Comparison of ENCODE assay signal across 10 cellular contexts in genomic region chr19:1273263-1274041, GRCh38. TPM values are rescaled to one million over a fixed set of nuclear protein-coding genes. Genes with fewer than 3 reads are reported as not detected.
DNase-seq lines count a peak whose midpoint lies in the region; ATAC-seq and TF ChIP-seq lines count a peak whose summit lies in the region.
"Had no signal": no experiment of that assay in that cellular context is flagged by ENCODE, and none has a peak within 500 bp of the region (broad histone marks: within the 10 kb centered on the region; RNA-seq: fewer than 3 reads in every experiment).

No MANE protein-coding gene starts in this region.

- TF ChIP-seq CTCF in right lobe of liver (IDR thresholded peaks at IDR 0.05) (no peak), type B pancreatic cell (conservative IDR thresholded peaks at IDR 0.05) (no peak)

- CTCF ChIA-PET in activated naive CD4-positive, alpha-beta T cell treated with anti-CD3 and anti-CD28 coated beads, Interleukin-2, amount 10 ng/mL, durations not matched to agents 7 days and 5 days (lab: Charles Lee): interaction anchor here (5.3 kb wide), 1 partner anchor 29 kb away, joined by 31 read pairs; no protein-coding TSS in a partner anchor

- H3K36me3 Mint-ChIP-seq in activated naive CD4-positive, alpha-beta T cell treated with anti-CD3 and anti-CD28 coated beads, Interleukin-2, amount 10 ng/mL, durations not matched to agents 7 days and 5 days: peaks cover 52% of the 10 kb centered on the region
- H3K36me3 Mint-ChIP-seq in activated naive CD8-positive, alpha-beta T cell treated with anti-CD3 and anti-CD28 coated beads, Interleukin-2, amount 50 U/mL, for 24 hours (ENCODE audit: low read depth): peaks cover 50% of the 10 kb centered on the region
- H3K36me3 Mint-ChIP-seq in type B pancreatic cell: peaks cover 17% of the 10 kb centered on the region

- 67% methylated on average over 8 of the region's 25 CpGs for WGBS in right lobe of liver (ENCODE audit: insufficient coverage, low coverage, low lambda C conversion rate, missing lambda C conversion rate)

- H3K27ac ChIP-seq in right lobe of liver: peak overlapping the region in 2 of 3 donors; percentile 15 to 30
- H3K27ac ChIP-seq: brain microvascular endothelial cell had no signal

- no peaks in the 10 kb centered on the region for H3K27me3 ChIP-seq in right lobe of liver
- H3K27me3 ChIP-seq: brain microvascular endothelial cell had no signal

- DNase-seq in activated naive CD4-positive, alpha-beta T cell treated with anti-CD3 and anti-CD28 coated beads, Interleukin-2, amount 10 ng/mL, durations not matched to agents 7 days and 5 days: no peak
- no peak for DNase-seq in activated naive CD4-positive, alpha-beta T cell (lab: John Stamatoyannopoulos, UW)
- no peak for DNase-seq in activated naive CD8-positive, alpha-beta T cell treated with anti-CD3 and anti-CD28 coated beads, Interleukin-2, amount 50 U/mL, for 24 hours
- DNase-seq in right lobe of liver (peak; percentile 60 to 88 (median 84)), type B pancreatic cell (ENCODE audit: extremely low spot score, unreplicated experiment) (no peak), middle frontal gyrus (ENCODE audit: extremely low spot score, low spot score) (no peak), GF-D8 (lab: John Stamatoyannopoulos, UW) (no peak)
- DNase-seq in activated CD8-positive, alpha-beta memory T cell treated with anti-CD3 and anti-CD28 coated beads, Interleukin-2, amount 50 U/mL, for 48 hours: no peak
- DNase-seq: brain microvascular endothelial cell had no signal

- H3K4me1 Mint-ChIP-seq in activated naive CD4-positive, alpha-beta T cell treated with anti-CD3 and anti-CD28 coated beads, Interleukin-2, amount 10 ng/mL, durations not matched to agents 7 days and 5 days: peaks cover 63% of the 10 kb centered on the region
- peaks cover 65% of the 10 kb centered on the region for H3K4me1 Mint-ChIP-seq in activated naive CD8-positive, alpha-beta T cell treated with anti-CD3 and anti-CD28 coated beads, Interleukin-2, amount 50 U/mL, for 24 hours
- peaks cover 32% of the 10 kb centered on the region for H3K4me1 Mint-ChIP-seq in type B pancreatic cell (ENCODE audit: unreplicated experiment)

- H3K4me3 ChIP-seq in right lobe of liver: no peak overlapping the region
- H3K4me3 ChIP-seq: thoracic aorta had no signal

- H3K9me3 ChIP-seq in right lobe of liver: no peaks in the 10 kb centered on the region
- H3K9me3 ChIP-seq: thoracic aorta had no signal

- no peaks in the 10 kb centered on the region for H3K27me3 Mint-ChIP-seq in activated naive CD4-positive, alpha-beta T cell treated with anti-CD3 and anti-CD28 coated beads, Interleukin-2, amount 10 ng/mL, durations not matched to agents 7 days and 5 days
- no peaks in the 10 kb centered on the region for H3K27me3 Mint-ChIP-seq in activated naive CD8-positive, alpha-beta T cell treated with anti-CD3 and anti-CD28 coated beads, Interleukin-2, amount 50 U/mL, for 24 hours
- no peaks in the 10 kb centered on the region for H3K27me3 Mint-ChIP-seq in type B pancreatic cell

- H3K36me3 ChIP-seq in right lobe of liver: peaks cover 10 to 43% (median 27%) of the 10 kb centered on the region in 4 donors

- TF ChIP-seq POLR2A in right lobe of liver (IDR thresholded peaks at IDR 0.05): peak; percentile 29

- peak overlapping the region; percentile 81 for H3K27ac Mint-ChIP-seq in activated naive CD4-positive, alpha-beta T cell treated with anti-CD3 and anti-CD28 coated beads, Interleukin-2, amount 10 ng/mL, durations not matched to agents 7 days and 5 days
- H3K27ac Mint-ChIP-seq in activated naive CD8-positive, alpha-beta T cell treated with anti-CD3 and anti-CD28 coated beads, Interleukin-2, amount 50 U/mL, for 24 hours: peak overlapping the region; percentile 82
- H3K27ac Mint-ChIP-seq in type B pancreatic cell: peak overlapping the region; percentile 82

- peak overlapping the region; percentile 37 for H3K4me3 Mint-ChIP-seq in activated naive CD4-positive, alpha-beta T cell treated with anti-CD3 and anti-CD28 coated beads, Interleukin-2, amount 10 ng/mL, durations not matched to agents 7 days and 5 days
- H3K4me3 Mint-ChIP-seq in activated naive CD8-positive, alpha-beta T cell treated with anti-CD3 and anti-CD28 coated beads, Interleukin-2, amount 50 U/mL, for 24 hours: peak overlapping the region; percentile 71
- peak overlapping the region; percentile 76 for H3K4me3 Mint-ChIP-seq in type B pancreatic cell

- no peak for ATAC-seq in activated naive CD8-positive, alpha-beta T cell treated with anti-CD3 and anti-CD28 coated beads, Interleukin-2, amount 50 U/mL, for 24 hours
- ATAC-seq in right lobe of liver: peak in 2 of 4 donors; percentile 1 to 3

- H3K9me3 Mint-ChIP-seq in activated naive CD4-positive, alpha-beta T cell treated with anti-CD3 and anti-CD28 coated beads, Interleukin-2, amount 10 ng/mL, durations not matched to agents 7 days and 5 days: no peaks in the 10 kb centered on the region
- no peaks in the 10 kb centered on the region for H3K9me3 Mint-ChIP-seq in activated naive CD8-positive, alpha-beta T cell treated with anti-CD3 and anti-CD28 coated beads, Interleukin-2, amount 50 U/mL, for 24 hours
- H3K9me3 Mint-ChIP-seq in type B pancreatic cell: no peaks in the 10 kb centered on the region

- H3K4me1 ChIP-seq in right lobe of liver: peaks cover 0 to 64% (median 27%) of the 10 kb centered on the region in 4 donors

- intact Hi-C loops in right lobe of liver (cut with DNase I): no loop called here

RNA-seq across cellular contexts. Expression of gene FAM174C, which starts 1.9 kb away (rescaled TPM):
- total RNA-seq in right lobe of liver (100 to 1,000 TPM in 1 of 6 experiments, 10 to 100 TPM in 5; 34.0 to 103 (median 43.8) TPM), type B pancreatic cell (ENCODE audit: low replicate concordance) (30.6 and 36.4 TPM in 2 replicates)

RNA-seq across cellular contexts. Expression of gene CIRBP, which starts 4.3 kb away (rescaled TPM):
- 100 to 1,000 TPM in 2 of 6 experiments, 10 to 100 TPM in 4; 69.2 to 111 (median 89.5) TPM for total RNA-seq in right lobe of liver
- 316 and 421 TPM in 2 replicates for total RNA-seq in type B pancreatic cell (ENCODE audit: low replicate concordance)

RNA-seq across cellular contexts. Expression of gene EFNA2, which starts 12.2 kb away (rescaled TPM):
- total RNA-seq in right lobe of liver (10 to 100 TPM in 1 of 6 experiments, 1 to 10 TPM in 5; 4.2 to 10.3 (median 5.6) TPM), type B pancreatic cell (ENCODE audit: low replicate concordance) (5.1 and 17.6 TPM in 2 replicates)
- total RNA-seq: thoracic aorta had no signal

RNA-seq across cellular contexts. Expression of gene MIDN, which starts 25.1 kb away (rescaled TPM):
- total RNA-seq in right lobe of liver (10 to 100 TPM; 22.3 to 55.1 (median 29.3) TPM), type B pancreatic cell (ENCODE audit: low replicate concordance) (122 and 127 TPM in 2 replicates)

RNA-seq across cellular contexts. Expression of gene ATP5F1D, which starts 31.9 kb away (rescaled TPM):
- total RNA-seq in right lobe of liver (100 to 1,000 TPM in 5 of 6 experiments, 10 to 100 TPM in 1; 98.1 to 240 (median 137) TPM), type B pancreatic cell (ENCODE audit: low replicate concordance) (165 and 197 TPM in 2 replicates)

Comparison
In these comparisons a context has a peak if more than half of its experiments do, and no peak if none do; other contexts are left out.
1. DNase-seq: peak in right lobe of liver (3 of 3); none in activated naive CD4-positive, alpha-beta T cell treated with anti-CD3 and anti-CD28 coated beads, Interleukin-2, amount 10 ng/mL, durations not matched to agents 7 days and 5 days (single experiment), activated naive CD4-positive, alpha-beta T cell (0 of 4), activated naive CD8-positive, alpha-beta T cell treated with anti-CD3 and anti-CD28 coated beads, Interleukin-2, amount 50 U/mL, for 24 hours (single experiment), type B pancreatic cell (single experiment), middle frontal gyrus (single experiment), GF-D8 (single experiment) and activated CD8-positive, alpha-beta memory T cell treated with anti-CD3 and anti-CD28 coated beads, Interleukin-2, amount 50 U/mL, for 48 hours (single experiment).
2. Peak in every context shown above with its lines, with median percentiles within 50 percentile points of each other: H3K27ac Mint-ChIP-seq and H3K4me3 Mint-ChIP-seq.